Comparison of ENCODE assay signal across 8 cellular contexts in the genomic region with DNA sequence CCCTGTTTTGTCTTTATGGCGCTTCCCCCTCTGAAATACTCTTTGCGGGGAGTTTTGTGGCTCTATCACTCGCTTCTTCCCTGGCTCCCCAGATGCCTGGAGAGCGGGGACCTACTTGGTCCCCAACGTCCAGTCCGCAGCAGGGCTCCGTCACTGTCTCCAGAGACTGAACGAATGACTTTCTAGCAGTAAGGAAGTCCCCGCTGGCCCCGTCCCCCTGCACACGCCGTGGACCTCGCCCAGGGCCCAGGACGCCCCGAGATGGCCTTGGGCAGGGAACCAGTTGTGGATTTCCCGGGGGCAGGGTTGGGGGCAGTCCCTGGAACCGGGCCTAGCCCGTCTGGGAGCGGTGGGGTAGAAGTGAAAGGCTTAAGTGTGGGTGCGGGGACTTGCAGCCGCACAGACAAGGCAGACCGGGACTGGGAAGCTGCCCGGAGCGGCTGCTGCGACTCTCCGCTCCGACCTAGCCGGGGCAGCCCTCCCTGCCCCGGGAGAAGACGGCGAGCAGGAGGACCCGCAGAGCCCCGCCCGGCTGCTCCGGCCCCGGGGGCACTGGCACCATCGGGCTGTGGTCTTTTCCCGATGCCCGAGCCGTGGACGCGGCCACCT. TPM values are rescaled to one million over a fixed set of nuclear protein-coding genes. Genes with fewer than 3 reads are reported as not detected.
DNase-seq lines count a peak whose midpoint lies in the region; ATAC-seq and TF ChIP-seq lines count a peak whose summit lies in the region.

No MANE protein-coding gene starts in this region.

- no peaks in the 10 kb centered on the region for H3K36me3 ChIP-seq in OCI-LY7 (ENCODE audit: insufficient read depth, low read length)
- no peaks in the 10 kb centered on the region for H3K36me3 ChIP-seq in left ventricle myocardium inferior
- no peaks in the 10 kb centered on the region for H3K36me3 ChIP-seq in psoas muscle (ENCODE audit: insufficient read depth in 1 of 2, low read depth in 1 of 2)

- H3K9me3 ChIP-seq in OCI-LY7 (ENCODE audit: low read length) (no peaks in the 10 kb centered on the region), left ventricle myocardium inferior (replicated peaks) (no peaks in the 10 kb centered on the region), psoas muscle (no peaks in the 10 kb centered on the region)

- WGBS in psoas muscle, 3 donors: 0 to 1% (median 0%) methylated on average over 33 to 42 of the region's 42 CpGs

- no peaks in the 10 kb centered on the region for H3K9me2 ChIP-seq in OCI-LY7 (ENCODE audit: insufficient read depth, low read length)

- H2AFZ ChIP-seq in OCI-LY7 (ENCODE audit: low read length): peak overlapping the region; percentile 58

- H3K27me3 ChIP-seq in left ventricle myocardium inferior (ENCODE audit: low read depth) (peaks cover 49% of the 10 kb centered on the region), psoas muscle (ENCODE audit: insufficient read depth in 3 of 3, low read length in 2 of 3) (peaks cover 0 to 9% (median 0%) of the 10 kb centered on the region in 3 donors)

- POLR2A ChIA-PET in OCI-LY7 (lab: Charles Lee): interaction anchor here (0.6 to 1.2 kb wide), 2 partner anchors 400 to 1146 kb away, joined by 3 read pairs; no protein-coding TSS in a partner anchor

- H3K27ac ChIP-seq in OCI-LY7 (ENCODE audit: low read depth, low read length, poor library complexity, severe bottlenecking) (no peak overlapping the region), left ventricle myocardium inferior (replicated peaks) (peak overlapping the region; percentile 93), psoas muscle (peak overlapping the region; percentile 78)

- intact Hi-C loops in OCI-LY7 (cut with micrococcal nuclease; ENCODE audit: unreplicated experiment) (loop anchor here (1.0 to 10.0 kb wide), 4 partner anchors 178 to 1837 kb away; no protein-coding TSS in a partner anchor), left ventricle myocardium inferior (cut with micrococcal nuclease) (loop anchor here (10.0 kb wide), 1 partner anchor 468 kb away; no protein-coding TSS in a partner anchor), psoas muscle (cut with DNase I) (loop anchor here (2.0 to 10.0 kb wide), 5 partner anchors 131 to 886 kb away; no protein-coding TSS in a partner anchor)

- TF ChIP-seq CTCF in OCI-LY7 (conservative IDR thresholded peaks at IDR 0.05; ENCODE audit: low read length): no peak
- TF ChIP-seq CTCF in left ventricle myocardium inferior (IDR thresholded peaks at IDR 0.05; ENCODE audit: borderline replicate concordance): no peak
- no peak for TF ChIP-seq CTCF in psoas muscle (IDR thresholded peaks at IDR 0.05)

- ATAC-seq in GM18861 (IDR thresholded peaks at IDR 0.05; ENCODE audit: unreplicated experiment) (peak; percentile 20), HG03039 (IDR thresholded peaks at IDR 0.05; ENCODE audit: unreplicated experiment) (peak; percentile 18), psoas muscle (peak; percentile 49 to 62 (median 54))
- peak; percentile 15 for ATAC-seq in activated naive CD8-positive, alpha-beta T cell treated with anti-CD3 and anti-CD28 coated beads, Interleukin-2, amount 50 U/mL, for 24 hours

- BruUV-seq in OCI-LY7 (replicated peaks; lab: Mats Ljungman, UMichigan): no TSS peak

- H3K4me1 Mint-ChIP-seq in activated naive CD8-positive, alpha-beta T cell treated with anti-CD3 and anti-CD28 coated beads, Interleukin-2, amount 50 U/mL, for 24 hours: peaks cover 30% of the 10 kb centered on the region

- peak overlapping the region; percentile 63 for H3K4me3 ChIP-seq in OCI-LY7 (ENCODE audit: low read depth, low read length, poor library complexity, severe bottlenecking)
- H3K4me3 ChIP-seq in left ventricle myocardium inferior: peak overlapping the region; percentile 89
- H3K4me3 ChIP-seq in psoas muscle: peak overlapping the region; percentile 93

- no peak overlapping the region for H3K27ac Mint-ChIP-seq in activated naive CD8-positive, alpha-beta T cell treated with anti-CD3 and anti-CD28 coated beads, Interleukin-2, amount 50 U/mL, for 24 hours

- H4K20me1 ChIP-seq in OCI-LY7 (ENCODE audit: insufficient read depth, low read length): no peaks in the 10 kb centered on the region

- CTCF ChIA-PET in OCI-LY7 (lab: Charles Lee; ENCODE audit: unreplicated experiment): interaction anchor here (0.5 kb wide), 1 partner anchor 221 kb away, joined by 3 read pairs; no protein-coding TSS in a partner anchor

- DNase-seq in ACHN: peak; percentile 54
- DNase-seq in OCI-LY7 (ENCODE audit: low spot score): no peak
- peak; percentile 30 for DNase-seq in activated naive CD8-positive, alpha-beta T cell treated with anti-CD3 and anti-CD28 coated beads, Interleukin-2, amount 50 U/mL, for 24 hours
- peak; percentile 37 for DNase-seq in left ventricle myocardium inferior
- DNase-seq in psoas muscle: peak in 1 of 2 donors; percentile 70
- no peak for DNase-seq in dedifferentiated amniotic fluid mesenchymal stem cell (ENCODE audit: extremely low spot score)

- H3K4me1 ChIP-seq in OCI-LY7 (ENCODE audit: insufficient read depth, low read length, poor library complexity, severe bottlenecking) (peaks cover 11% of the 10 kb centered on the region), left ventricle myocardium inferior (peaks cover 57% of the 10 kb centered on the region), psoas muscle (peaks cover 11% of the 10 kb centered on the region)

- H3K79me2 ChIP-seq in OCI-LY7 (ENCODE audit: insufficient read depth, low read depth, low read length): no peaks in the 10 kb centered on the region

- in situ Hi-C loops in ACHN (cut with HindIII; ENCODE audit: low pct_ligation_motif_present, low pct_unique_long_range_greater_than_20kb, low sequenced_read_pairs): no loop called here

- peaks cover 72% of the 10 kb centered on the region for H3K27me3 Mint-ChIP-seq in activated naive CD8-positive, alpha-beta T cell treated with anti-CD3 and anti-CD28 coated beads, Interleukin-2, amount 50 U/mL, for 24 hours

- H3K9me3 Mint-ChIP-seq in activated naive CD8-positive, alpha-beta T cell treated with anti-CD3 and anti-CD28 coated beads, Interleukin-2, amount 50 U/mL, for 24 hours: no peaks in the 10 kb centered on the region

- peak overlapping the region; percentile 72 for H3K4me3 Mint-ChIP-seq in activated naive CD8-positive, alpha-beta T cell treated with anti-CD3 and anti-CD28 coated beads, Interleukin-2, amount 50 U/mL, for 24 hours

- H3K4me2 ChIP-seq in OCI-LY7 (ENCODE audit: low read length): peak overlapping the region; percentile 79

- no peaks in the 10 kb centered on the region for H3K36me3 Mint-ChIP-seq in activated naive CD8-positive, alpha-beta T cell treated with anti-CD3 and anti-CD28 coated beads, Interleukin-2, amount 50 U/mL, for 24 hours (ENCODE audit: low read depth)

RNA-seq across cellular contexts. Expression of a gene that starts 0.8 kb away (rescaled TPM):
- not detected in 2 replicates for total RNA-seq in OCI-LY7 (2014; rRNA removed; shearing (Covaris generic))
- total RNA-seq in OCI-LY7 (2022): 0.23 TPM in 1 of 2 replicates, not detected in the other
- 40.6 TPM for total RNA-seq in left ventricle myocardium inferior
- 1 to 10 TPM; 3.3 to 5.9 (median 4.8) TPM for total RNA-seq in psoas muscle
- 1 to 10 TPM in 2 of 3 donors, under 1 TPM in 1; 0.76 to 6.3 (median 1.3) TPM for polyA plus RNA-seq in psoas muscle

Comparison
In these comparisons a context has a peak if more than half of its experiments do, and no peak if none do; other contexts are left out.
1. DNase-seq: peak in ACHN (single experiment), activated naive CD8-positive, alpha-beta T cell treated with anti-CD3 and anti-CD28 coated beads, Interleukin-2, amount 50 U/mL, for 24 hours (single experiment) and left ventricle myocardium inferior (single experiment); none in OCI-LY7 (single experiment) and dedifferentiated amniotic fluid mesenchymal stem cell (single experiment).
2. Peak in every context shown above with its lines, with median percentiles within 50 percentile points of each other: ATAC-seq and H3K4me3 ChIP-seq.